Comparison of ENCODE assay signal across 1 cellular context in genomic region chr14:33686856-33687255, GRCh38.
TF ChIP-seq lines count a peak whose summit lies in the region.

No MANE protein-coding gene starts in this region.

TF ChIP-seq in SK-N-SH, 30 proteins besides CTCF, POLR2A, EP300 and RAD21 (continued from another document):
- no peak for TF ChIP-seq PBX3 (IDR thresholded peaks at IDR 0.05)
